Comparison of ENCODE assay signal across 15 cellular contexts in genomic region chr4:158513246-158513645, GRCh38. TPM values are rescaled to one million over a fixed set of nuclear protein-coding genes. Genes with fewer than 3 reads are reported as not detected.
"Had no signal": no experiment of that assay in that cellular context is flagged by ENCODE, and none has a peak within 500 bp of the region (broad histone marks: within the 10 kb centered on the region; RNA-seq: fewer than 3 reads in every experiment).

No MANE protein-coding gene starts in this region.

- H3K4me3 ChIP-seq: ascending aorta, heart left ventricle, pancreas, right atrium auricular region, tibial artery, uterus had no signal

- H3K4me1 ChIP-seq: ascending aorta, heart left ventricle, pancreas, right atrium auricular region, tibial artery, uterus had no signal

- H3K9me3 ChIP-seq: ascending aorta, heart left ventricle, pancreas, right atrium auricular region, tibial artery, uterus had no signal

- DNase-seq: activated CD4-positive, alpha-beta T cell treated with anti-CD3 and anti-CD28 coated beads for 4 hours; activated CD8-positive, alpha-beta memory T cell treated with anti-CD3 and anti-CD28 coated beads, Interleukin-2, amount 50 U/mL, for 48 hours; activated CD8-positive, alpha-beta T cell treated with anti-CD3 and anti-CD28 coated beads for 36 hours; activated naive CD4-positive, alpha-beta T cell; foreskin melanocyte; heart left ventricle; islet precursor cell; pancreas; small intestine; T-helper 9 cell; tibial artery; uterus had no signal

- H3K4me3 Mint-ChIP-seq: activated CD8-positive, alpha-beta T cell treated with anti-CD3 and anti-CD28 coated beads for 36 hours had no signal

- H3K27ac ChIP-seq: ascending aorta, heart left ventricle, pancreas, right atrium auricular region, tibial artery, uterus had no signal

- H3K27ac Mint-ChIP-seq: activated CD8-positive, alpha-beta T cell treated with anti-CD3 and anti-CD28 coated beads for 36 hours had no signal

- H3K27me3 Mint-ChIP-seq: activated CD8-positive, alpha-beta T cell treated with anti-CD3 and anti-CD28 coated beads for 36 hours had no signal

- H3K27me3 ChIP-seq: ascending aorta, heart left ventricle, pancreas, right atrium auricular region, tibial artery, uterus had no signal

- H3K36me3 ChIP-seq: ascending aorta, heart left ventricle, pancreas, right atrium auricular region, tibial artery, uterus had no signal

- ATAC-seq: activated CD8-positive, alpha-beta T cell treated with anti-CD3 and anti-CD28 coated beads for 36 hours; heart left ventricle; pancreas had no signal

- H3K9me3 Mint-ChIP-seq: activated CD8-positive, alpha-beta T cell treated with anti-CD3 and anti-CD28 coated beads for 36 hours had no signal

RNA-seq across cellular contexts. Expression of gene RXFP1, which starts 8.4 kb away (rescaled TPM):
- total RNA-seq: activated CD8-positive, alpha-beta T cell treated with anti-CD3 and anti-CD28 coated beads for 36 hours; heart left ventricle; mesenteric fat pad; right atrium auricular region had no signal
- polyA plus RNA-seq: heart left ventricle had no signal
